ENCODE assay signal across 27 cellular contexts in genomic region chr5:171914939-171915338, GRCh38.
DNase-seq lines count a peak whose midpoint lies in the region; ATAC-seq and TF ChIP-seq lines count a peak whose summit lies in the region.
"Had no signal": no experiment of that assay in that cellular context is flagged by ENCODE, and none has a peak within 500 bp of the region (broad histone marks: within the 10 kb centered on the region; RNA-seq: fewer than 3 reads in every experiment).

No MANE protein-coding gene starts in this region.

- H3K4me3 ChIP-seq in GM23338: no peak overlapping the region
- no peak overlapping the region for H3K4me3 ChIP-seq in OCI-LY3 (ENCODE audit: low read length)
- no peak overlapping the region for H3K4me3 ChIP-seq in neural progenitor cell
- H3K4me3 ChIP-seq in trophoblast cell (ENCODE audit: low read depth, low read length): no peak overlapping the region
- H3K4me3 ChIP-seq: GM23248, lower lobe of right lung, PC-9, testis, vagina had no signal

- H4K91ac ChIP-seq in trophoblast cell (ENCODE audit: low read depth, low read length): no peak overlapping the region

- no peaks in the 10 kb centered on the region for H3K79me1 ChIP-seq in trophoblast cell (ENCODE audit: low read length)

- H3K18ac ChIP-seq in trophoblast cell (ENCODE audit: low read length): no peak overlapping the region

- H3K4me2 ChIP-seq in GM23338 (no peak overlapping the region), OCI-LY3 (ENCODE audit: low read length) (peak overlapping the region; percentile 22; the same call in 1 of the 2 replicates), neural progenitor cell (peak overlapping the region; percentile 63), trophoblast cell (ENCODE audit: low read length) (no peak overlapping the region)
- H3K4me2 ChIP-seq: PC-9 had no signal

- no peak overlapping the region for H3K27ac ChIP-seq in GM23338 (ENCODE audit: low read depth)
- no peak overlapping the region for H3K27ac ChIP-seq in OCI-LY3 (ENCODE audit: low read length)
- peak overlapping the region; percentile 85 for H3K27ac ChIP-seq in neural progenitor cell
- no peak overlapping the region for H3K27ac ChIP-seq in trophoblast cell (ENCODE audit: low read depth, low read length)
- H3K27ac ChIP-seq: GM23248, lower lobe of right lung, PC-9, testis, vagina, VCaP had no signal

- DNase-seq in NCI-H146 (lab: John Stamatoyannopoulos, UW) (peak; percentile 11), NCI-H146 treated with DMSO at 0.1 percent for 48 hours (lab: John Stamatoyannopoulos, UW; ENCODE audit: unreplicated experiment) (no peak), GM23338 (ENCODE audit: low spot score) (no peak), neural progenitor cell (ENCODE audit: low spot score) (no peak), trophoblast cell (no peak), H4 (ENCODE audit: low spot score) (no peak)
- no peak for DNase-seq in activated T-cell treated with anti-CD3 and anti-CD28 coated beads, Interleukin-2, amount 50 U/mL, for 4 hours
- DNase-seq: activated CD4-positive, alpha-beta T cell treated with anti-CD3 and anti-CD28 coated beads for 36 hours; activated CD8-positive, alpha-beta memory T cell treated with anti-CD3 and anti-CD28 coated beads, Interleukin-2, amount 50 U/mL, for 48 hours; activated CD8-positive, alpha-beta T cell treated with anti-CD3 and anti-CD28 coated beads for 36 hours; activated naive CD4-positive, alpha-beta T cell treated with anti-CD3 and anti-CD28 coated beads for 36 hours; amygdala; CD4-positive, CD25-positive, alpha-beta regulatory T cell; foreskin melanocyte; GM23248; hippocampal formation; lower lobe of right lung; MM.1S; naive thymus-derived CD8-positive, alpha-beta T cell; NCI-H2107; PC-9; SHP77; stimulated activated naive CD4-positive, alpha-beta T cell treated with Interleukin-2 at 50 U/mL for 16 hours; testis had no signal

- no peak overlapping the region for H4K8ac ChIP-seq in trophoblast cell (ENCODE audit: low read depth, low read length)

- H3K36me3 ChIP-seq in GM23338 (ENCODE audit: insufficient read depth) (no peaks in the 10 kb centered on the region), OCI-LY3 (replicated peaks; ENCODE audit: low read depth, low read length) (peaks cover 3% of the 10 kb centered on the region), neural progenitor cell (no peaks in the 10 kb centered on the region), trophoblast cell (ENCODE audit: control insufficient read depth in 1 of 2, insufficient read depth in 2 of 2, low read length in 2 of 2) (peaks cover 0 to 4% of the 10 kb centered on the region in 2 experiments)

- H3K4ac ChIP-seq in trophoblast cell (ENCODE audit: low read depth, low read length): no peak overlapping the region

- H3K36me3 Mint-ChIP-seq in GM23338 (ENCODE audit: low read depth) (no peaks in the 10 kb centered on the region), neural progenitor cell (peaks cover 2% of the 10 kb centered on the region)
- H3K36me3 Mint-ChIP-seq in activated T-cell treated with anti-CD3 and anti-CD28 coated beads, Interleukin-2, amount 50 U/mL, for 4 hours (ENCODE audit: insufficient read depth): peaks cover 8% of the 10 kb centered on the region

- H2AK5ac ChIP-seq in trophoblast cell (ENCODE audit: low read length): no peak overlapping the region

- H3K27me3 ChIP-seq in GM23338 (ENCODE audit: insufficient read depth) (no peaks in the 10 kb centered on the region), OCI-LY3 (ENCODE audit: low read depth, low read length) (no peaks in the 10 kb centered on the region), neural progenitor cell (no peaks in the 10 kb centered on the region), trophoblast cell (ENCODE audit: insufficient read depth, low read length) (no peaks in the 10 kb centered on the region)
- H3K27me3 ChIP-seq: testis, vagina had no signal

- WGBS in trophoblast cell (ENCODE audit: extremely low coverage, insufficient coverage, insufficient read length): no CpG with 5 or more reads among the region's 1 CpG

- H3K27ac Mint-ChIP-seq in GM23338 (0 out of 2 replicates have a peak overlapping the region, but pooled peaks have one; percentile 20), neural progenitor cell (no peak overlapping the region)
- H3K27ac Mint-ChIP-seq: activated CD4-positive, alpha-beta T cell treated with anti-CD3 and anti-CD28 coated beads for 36 hours; activated naive CD4-positive, alpha-beta T cell treated with anti-CD3 and anti-CD28 coated beads for 36 hours had no signal

- H2BK120ac ChIP-seq in trophoblast cell (ENCODE audit: insufficient read depth, low read length, poor library complexity): no peak overlapping the region

- peaks cover 55% of the 10 kb centered on the region for H3K4me1 ChIP-seq in GM23338 (ENCODE audit: insufficient read depth)
- H3K4me1 ChIP-seq in OCI-LY3 (ENCODE audit: low read length): peaks cover 47% of the 10 kb centered on the region
- peaks cover 38% of the 10 kb centered on the region for H3K4me1 ChIP-seq in neural progenitor cell
- no peaks in the 10 kb centered on the region for H3K4me1 ChIP-seq in trophoblast cell (ENCODE audit: control insufficient read depth in 1 of 2, insufficient read depth in 2 of 2, low read length in 2 of 2)
- H3K4me1 ChIP-seq: testis had no signal

- H3K9me3 Mint-ChIP-seq in GM23338 (no peaks in the 10 kb centered on the region), neural progenitor cell (no peaks in the 10 kb centered on the region)
- no peaks in the 10 kb centered on the region for H3K9me3 Mint-ChIP-seq in activated T-cell treated with anti-CD3 and anti-CD28 coated beads, Interleukin-2, amount 50 U/mL, for 4 hours
- H3K9me3 Mint-ChIP-seq: activated CD8-positive, alpha-beta T cell treated with anti-CD3 and anti-CD28 coated beads for 36 hours; naive thymus-derived CD8-positive, alpha-beta T cell had no signal

- ATAC-seq in GM23338: no peak
- no peak for ATAC-seq in activated T-cell treated with anti-CD3 and anti-CD28 coated beads, Interleukin-2, amount 50 U/mL, for 4 hours
- ATAC-seq: activated CD4-positive, alpha-beta T cell treated with anti-CD3 and anti-CD28 coated beads for 36 hours; activated CD8-positive, alpha-beta T cell treated with anti-CD3 and anti-CD28 coated beads for 36 hours; lower lobe of right lung; naive thymus-derived CD8-positive, alpha-beta T cell had no signal

- no peaks in the 10 kb centered on the region for H3K9me2 ChIP-seq in GM23338 (ENCODE audit: insufficient read depth)

- no peak overlapping the region for H3K14ac ChIP-seq in trophoblast cell (ENCODE audit: low read length)

- H3K4me3 Mint-ChIP-seq in GM23338 (no peak overlapping the region), neural progenitor cell (no peak overlapping the region)
- H3K4me3 Mint-ChIP-seq in activated T-cell treated with anti-CD3 and anti-CD28 coated beads, Interleukin-2, amount 50 U/mL, for 4 hours: no peak overlapping the region
- H3K4me3 Mint-ChIP-seq: activated CD4-positive, alpha-beta T cell treated with anti-CD3 and anti-CD28 coated beads for 36 hours; activated CD8-positive, alpha-beta T cell treated with anti-CD3 and anti-CD28 coated beads for 36 hours; activated naive CD4-positive, alpha-beta T cell treated with anti-CD3 and anti-CD28 coated beads for 36 hours; CD4-positive, CD25-positive, alpha-beta regulatory T cell; naive thymus-derived CD8-positive, alpha-beta T cell had no signal

- no peak overlapping the region for H3K9ac ChIP-seq in OCI-LY3 (ENCODE audit: low read length)
- no peak overlapping the region for H3K9ac ChIP-seq in neural progenitor cell
- H3K9ac ChIP-seq in trophoblast cell (ENCODE audit: low read length): no peak overlapping the region
- H3K9ac ChIP-seq: GM23248 had no signal

- H3K27me3 Mint-ChIP-seq in GM23338 (ENCODE audit: insufficient read depth, low read depth, poor library complexity) (no peaks in the 10 kb centered on the region), neural progenitor cell (ENCODE audit: insufficient read depth, low read depth) (peaks cover 4% of the 10 kb centered on the region)
- no peaks in the 10 kb centered on the region for H3K27me3 Mint-ChIP-seq in activated T-cell treated with anti-CD3 and anti-CD28 coated beads, Interleukin-2, amount 50 U/mL, for 4 hours (ENCODE audit: low read depth)
- H3K27me3 Mint-ChIP-seq: activated CD4-positive, alpha-beta T cell treated with anti-CD3 and anti-CD28 coated beads for 36 hours; activated CD8-positive, alpha-beta T cell treated with anti-CD3 and anti-CD28 coated beads for 36 hours; CD4-positive, CD25-positive, alpha-beta regulatory T cell; naive thymus-derived CD8-positive, alpha-beta T cell had no signal

- H3K4me1 Mint-ChIP-seq in GM23338 (peaks cover 48% of the 10 kb centered on the region), neural progenitor cell (peaks cover 4% of the 10 kb centered on the region)
- peaks cover 49% of the 10 kb centered on the region for H3K4me1 Mint-ChIP-seq in activated T-cell treated with anti-CD3 and anti-CD28 coated beads, Interleukin-2, amount 50 U/mL, for 4 hours (ENCODE audit: low read depth)

- H4K12ac ChIP-seq in trophoblast cell (ENCODE audit: low read depth, low read length): no peak overlapping the region

- no peaks in the 10 kb centered on the region for H3F3A ChIP-seq in GM23338 (replicated peaks; ENCODE audit: low read depth)
- H3F3A ChIP-seq in neural progenitor cell (ENCODE audit: low read depth): peaks cover 33% of the 10 kb centered on the region

- H4K20me1 ChIP-seq in GM23338 (replicated peaks; ENCODE audit: insufficient read depth): peaks cover 43% of the 10 kb centered on the region
- peaks cover 61% of the 10 kb centered on the region for H4K20me1 ChIP-seq in OCI-LY3 (ENCODE audit: insufficient read depth, low read length)
- H4K20me1 ChIP-seq in neural progenitor cell (ENCODE audit: low read depth): peaks cover 85% of the 10 kb centered on the region

- H2BK12ac ChIP-seq in trophoblast cell (ENCODE audit: low read length): no peak overlapping the region

- H3K79me2 ChIP-seq in GM23338 (replicated peaks; ENCODE audit: insufficient read depth) (peaks cover 99% of the 10 kb centered on the region), OCI-LY3 (ENCODE audit: low read length) (peaks cover 60% of the 10 kb centered on the region), neural progenitor cell (ENCODE audit: low read depth) (peaks cover 97% of the 10 kb centered on the region), trophoblast cell (ENCODE audit: control insufficient read depth, insufficient read depth, low read length, poor library complexity) (no peaks in the 10 kb centered on the region)

- no peak overlapping the region for H2AFZ ChIP-seq in GM23338
- H2AFZ ChIP-seq in OCI-LY3 (ENCODE audit: low read depth, low read length): no peak overlapping the region
- no peak overlapping the region for H2AFZ ChIP-seq in neural progenitor cell (replicated peaks)
- H2AFZ ChIP-seq in trophoblast cell (ENCODE audit: insufficient read depth, low read length, poor library complexity): no peak overlapping the region
- H2AFZ ChIP-seq: GM23248, PC-9 had no signal

- H3K9me3 ChIP-seq in OCI-LY3 (ENCODE audit: insufficient read depth, low read length) (no peaks in the 10 kb centered on the region), neural progenitor cell (ENCODE audit: low read depth) (no peaks in the 10 kb centered on the region), trophoblast cell (ENCODE audit: insufficient read depth, low read depth, low read length) (no peaks in the 10 kb centered on the region)
- H3K9me3 ChIP-seq: lower lobe of right lung, testis, vagina had no signal

- H2BK5ac ChIP-seq in trophoblast cell (ENCODE audit: low read depth, low read length, poor library complexity): no peak overlapping the region

- TF ChIP-seq CTCF in GM23338 (conservative IDR thresholded peaks at IDR 0.05; ENCODE audit: low read depth in 2 of 2) (no peak), OCI-LY3 (IDR thresholded peaks at IDR 0.05; ENCODE audit: low read depth, low read length) (no peak), neural progenitor cell (IDR thresholded peaks at IDR 0.05) (no peak)

- no peak overlapping the region for H3K23ac ChIP-seq in trophoblast cell (ENCODE audit: low read length)

Comparison
In these comparisons a context has a peak if more than half of its experiments do, and no peak if none do; other contexts are left out.
1. H3K4me2 ChIP-seq: peak in OCI-LY3 (single experiment) and neural progenitor cell (single experiment); none in GM23338 (single experiment) and trophoblast cell (single experiment).